ENCODE assay signal across 8 cellular contexts in genomic region chr2:54723300-54724149, GRCh38. TPM values are rescaled to one million over a fixed set of nuclear protein-coding genes. Genes with fewer than 3 reads are reported as not detected.
DNase-seq lines count a peak whose midpoint lies in the region; ATAC-seq and TF ChIP-seq lines count a peak whose summit lies in the region.

Gene EML6 (plus strand): TSS chr2:54723662. CDS start chr2:54725062, 1,400 bp downstream.

- CTCF ChIA-PET in BJ (lab: Yijun Ruan, JAX) = interaction anchor here (0.7 to 1.6 kb wide), 3 partner anchors 9 to 201 kb away, joined by 3 to 6 read pairs (median 6); no protein-coding TSS in a partner anchor
- CTCF ChIA-PET in activated CD4-positive, alpha-beta T cell treated with anti-CD3 and anti-CD28 coated beads, Interleukin-2, amount 10 ng/mL, durations not matched to agents 7 days and 5 days (lab: Charles Lee) = interaction anchor here (0.6 to 1.6 kb wide), 4 partner anchors 18 to 115 kb away, joined by 3 to 4 read pairs (median 3); no protein-coding TSS in a partner anchor

- H3K27me3 Mint-ChIP-seq in activated CD4-positive, alpha-beta T cell treated with anti-CD3 and anti-CD28 coated beads, Interleukin-2, amount 10 ng/mL, durations not matched to agents 7 days and 5 days = peaks cover 72% of the 10 kb centered on the region

- H3K36me3 ChIP-seq in BJ (ENCODE audit: control insufficient read depth, insufficient read depth, low read length) = no peaks in the 10 kb centered on the region

- TF ChIP-seq CTCF in BJ (IDR thresholded peaks at IDR 0.05; ENCODE audit: insufficient read depth, low read depth, low read length) = peak; percentile 30

- DNase-seq in BJ (ENCODE audit: low read depth) (peak; percentile 90), NCI-H526 (lab: John Stamatoyannopoulos, UW) (peak; percentile 98 to 99), cortex of kidney (lab: John Stamatoyannopoulos, UW) (peak; percentile 66), left kidney (ENCODE audit: low read depth, low spot score) (peak; percentile 99)
- DNase-seq in activated CD4-positive, alpha-beta T cell treated with anti-CD3 and anti-CD28 coated beads, Interleukin-2, amount 10 ng/mL, durations not matched to agents 7 days and 5 days = peak; percentile 99
- peak; percentile 98 for DNase-seq in stimulated activated CD4-positive, alpha-beta T cell treated with anti-CD3 and anti-CD28 coated beads, Interleukin-2, amount 100 ng/mL, for 24 hours

- peak within 1 kb of the TSS; percentile 85 for H3K27ac Mint-ChIP-seq in activated CD4-positive, alpha-beta T cell treated with anti-CD3 and anti-CD28 coated beads, Interleukin-2, amount 10 ng/mL, durations not matched to agents 7 days and 5 days

- POLR2A ChIA-PET in BJ (lab: Charles Lee) = no interaction called here
- POLR2A ChIA-PET in activated CD4-positive, alpha-beta T cell treated with anti-CD3 and anti-CD28 coated beads, Interleukin-2, amount 10 ng/mL, durations not matched to agents 7 days and 5 days (lab: Charles Lee) = interaction anchor here (0.6 kb wide), 1 partner anchor 217 kb away, joined by 3 read pairs; no protein-coding TSS in a partner anchor

- peak; percentile 99 for ATAC-seq in GM19324 (IDR thresholded peaks at IDR 0.05; ENCODE audit: low FRiP score, unreplicated experiment)
- peak; percentile 99 for ATAC-seq in HG03469 (IDR thresholded peaks at IDR 0.05; ENCODE audit: unreplicated experiment)

- H3K36me3 Mint-ChIP-seq in activated CD4-positive, alpha-beta T cell treated with anti-CD3 and anti-CD28 coated beads, Interleukin-2, amount 10 ng/mL, durations not matched to agents 7 days and 5 days (ENCODE audit: low read depth) = no peaks in the 10 kb centered on the region

- peaks cover 8% of the 10 kb centered on the region for H3K27me3 ChIP-seq in BJ (ENCODE audit: control insufficient read depth, insufficient read depth, low read length)

- H3K4me3 ChIP-seq in BJ (ENCODE audit: low read depth, low read length) = peak within 1 kb of the TSS; percentile 71

- peak within 1 kb of the TSS; percentile 91 for H3K4me3 Mint-ChIP-seq in activated CD4-positive, alpha-beta T cell treated with anti-CD3 and anti-CD28 coated beads, Interleukin-2, amount 10 ng/mL, durations not matched to agents 7 days and 5 days

- H3K4me1 Mint-ChIP-seq in activated CD4-positive, alpha-beta T cell treated with anti-CD3 and anti-CD28 coated beads, Interleukin-2, amount 10 ng/mL, durations not matched to agents 7 days and 5 days = peaks cover 18% of the 10 kb centered on the region

- H3K9me3 Mint-ChIP-seq in activated CD4-positive, alpha-beta T cell treated with anti-CD3 and anti-CD28 coated beads, Interleukin-2, amount 10 ng/mL, durations not matched to agents 7 days and 5 days = no peaks in the 10 kb centered on the region

RNA-seq across cellular contexts. Expression of gene EML6, which starts in this region (rescaled TPM):
- 0.18 and 0.36 TPM in 2 replicates for polyA plus RNA-seq in BJ (2011; rRNA removed)
- 0.47 and 1.5 TPM in 2 replicates for polyA minus RNA-seq in BJ (2011; rRNA and poly(A)+ RNA removed)
- total RNA-seq in activated CD4-positive, alpha-beta T cell treated with anti-CD3 and anti-CD28 coated beads, Interleukin-2, amount 10 ng/mL, durations not matched to agents 7 days and 5 days = 1 to 10 TPM in 1 of 2 experiments, under 1 TPM in 1; 0.96 to 1.2 TPM

Comparison
In these comparisons a context has a peak if more than half of its experiments do, and no peak if none do; other contexts are left out.
1. Peak in every context shown above with its lines: DNase-seq, ATAC-seq and H3K4me3 ChIP-seq.